ENCODE assay signal across 15 cellular contexts in genomic region chr17:36706437-36706731, GRCh38.
A peak's percentile ranks its signal among the peaks of the same experiment; 100 is the strongest.
DNase-seq lines count a peak whose midpoint lies in the region; ATAC-seq, FAIRE-seq and TF ChIP-seq lines count a peak whose summit lies in the region.
"Had no signal": no experiment of that assay in that cellular context is flagged by ENCODE, and none has a peak within 500 bp of the region (broad histone marks: within the 10 kb centered on the region; RNA-seq: fewer than 3 reads in every experiment).

No MANE protein-coding gene starts in this region.

- H3K4me2 ChIP-seq in A549 = no peak overlapping the region
- H3K4me2 ChIP-seq in OCI-LY7 (ENCODE audit: low read length) = no peak overlapping the region

- CTCF ChIA-PET in A549 (lab: Yijun Ruan, JAX) = interaction anchor here (0.6 to 7.0 kb wide), 40 partner anchors 10 to 404 kb away, joined by 3 to 45 read pairs (median 4); partner anchors contain the start of gene AATF
- CTCF ChIA-PET in CD4-positive, alpha-beta T cell (lab: Charles Lee) = interaction anchor here (1.1 kb wide), 1 partner anchor 103 kb away, joined by 3 read pairs; no protein-coding TSS in a partner anchor
- CTCF ChIA-PET in OCI-LY7 (lab: Charles Lee; ENCODE audit: unreplicated experiment) = interaction anchor here (0.8 kb wide), 1 partner anchor 49 kb away, joined by 4 read pairs; no protein-coding TSS in a partner anchor

- H3K4me1 ChIP-seq in A549 (no peaks in the 10 kb centered on the region), OCI-LY7 (ENCODE audit: insufficient read depth, low read length, poor library complexity, severe bottlenecking) (no peaks in the 10 kb centered on the region)
- H3K4me1 ChIP-seq: SJSA1 had no signal

- H3K36me3 ChIP-seq in OCI-LY7 (ENCODE audit: insufficient read depth, low read length) = no peaks in the 10 kb centered on the region
- H3K36me3 ChIP-seq: BE2C, SJSA1 had no signal

- H3K4me3 ChIP-seq in A549 = no peak overlapping the region
- H3K4me3 ChIP-seq in OCI-LY7 (ENCODE audit: low read depth, low read length, poor library complexity, severe bottlenecking) = no peak overlapping the region
- H3K4me3 ChIP-seq: SJSA1 had no signal

- no peaks in the 10 kb centered on the region for H3K9me2 ChIP-seq in OCI-LY7 (ENCODE audit: insufficient read depth, low read length)

- no peak overlapping the region for H3K4me3 Mint-ChIP-seq in CD4-positive, alpha-beta T cell
- no peak overlapping the region for H3K4me3 Mint-ChIP-seq in chondrocyte (ENCODE audit: unreplicated experiment)

- FAIRE-seq in A549 (lab: Jason Lieb, UNC) = no peak
- FAIRE-seq: D721Med, G401.6, H1 had no signal

- no peaks in the 10 kb centered on the region for H4K20me1 ChIP-seq in OCI-LY7 (ENCODE audit: insufficient read depth, low read length)

- TF ChIP-seq POLR2A in A549 (IDR thresholded peaks at IDR 0.05; ENCODE audit: low read length) = 0 out of 2 replicates have a peak, but pooled peaks have one; percentile 10

- no peak overlapping the region for H2AFZ ChIP-seq in OCI-LY7 (ENCODE audit: low read length)

- DNase-seq in A549 (ENCODE audit: low read depth in 1 of 2, low spot score in 1 of 2) = no peak
- no peak for DNase-seq in CD4-positive, alpha-beta T cell
- no peak for DNase-seq in OCI-LY7 (ENCODE audit: low spot score)
- peak; percentile 34 for DNase-seq in chondrocyte (ENCODE audit: low spot score)
- DNase-seq in OCI-M1 (lab: John Stamatoyannopoulos, UW) = no peak
- no peak for DNase-seq in EL
- DNase-seq: KG1, NCI-H1048, Right ventricle myocardium superior had no signal

- POLR2A ChIA-PET in A549 (lab: Yijun Ruan, JAX) = interaction anchor here (0.6 kb wide), 2 partner anchors 12 to 215 kb away, joined by 3 read pairs; no protein-coding TSS in a partner anchor
- POLR2A ChIA-PET in CD4-positive, alpha-beta T cell (lab: Charles Lee) = no interaction called here
- POLR2A ChIA-PET in OCI-LY7 (lab: Charles Lee) = interaction anchor here (0.7 kb wide), 1 partner anchor 205 kb away, joined by 4 read pairs; no protein-coding TSS in a partner anchor

- H3K9me3 ChIP-seq in A549 (no peaks in the 10 kb centered on the region), OCI-LY7 (ENCODE audit: low read length) (no peaks in the 10 kb centered on the region)
- H3K9me3 ChIP-seq in CD4-positive, alpha-beta T cell (ENCODE audit: control insufficient read depth, low read length) = no peaks in the 10 kb centered on the region
- H3K9me3 ChIP-seq: BE2C, SJSA1 had no signal

- WGBS in A549 (ENCODE audit: missing lambda C conversion rate) = 56% methylated on average over 2 of the region's 2 CpGs

- TF ChIP-seq RAD21 in A549 (conservative IDR thresholded peaks at IDR 0.05 in 1 of 2, IDR thresholded peaks at IDR 0.05 in 1 of 2) = no peak

- no peak overlapping the region for H3K27ac Mint-ChIP-seq in CD4-positive, alpha-beta T cell
- no peak overlapping the region for H3K27ac Mint-ChIP-seq in chondrocyte (ENCODE audit: unreplicated experiment)

- no TSS peak for BruUV-seq in OCI-LY7 (replicated peaks; lab: Mats Ljungman, UMichigan)

- H3K27me3 Mint-ChIP-seq in CD4-positive, alpha-beta T cell = peaks cover 42% of the 10 kb centered on the region
- H3K27me3 Mint-ChIP-seq in chondrocyte (ENCODE audit: low read depth) = peaks cover 37% of the 10 kb centered on the region

- H3K79me2 ChIP-seq in OCI-LY7 (ENCODE audit: insufficient read depth, low read depth, low read length) = no peaks in the 10 kb centered on the region

- no peak overlapping the region for H3K27ac ChIP-seq in A549
- no peak overlapping the region for H3K27ac ChIP-seq in CD4-positive, alpha-beta T cell (ENCODE audit: low read depth, low read length)
- no peak overlapping the region for H3K27ac ChIP-seq in OCI-LY7 (ENCODE audit: low read depth, low read length, poor library complexity, severe bottlenecking)
- H3K27ac ChIP-seq: SJSA1 had no signal

- ATAC-seq in A549 = peak in 1 of 2 experiments; percentile 10; a peak in 3 of 6 replicates
- no peak for ATAC-seq in CD4-positive, alpha-beta T cell (ENCODE audit: poor library complexity)
- no peak for ATAC-seq in GM21723 (IDR thresholded peaks at IDR 0.05; ENCODE audit: unreplicated experiment)

- peaks cover 34% of the 10 kb centered on the region for H3K27me3 ChIP-seq in CD4-positive, alpha-beta T cell (ENCODE audit: control insufficient read depth, insufficient read depth, low read length)
- H3K27me3 ChIP-seq: BE2C, SJSA1 had no signal

- no peaks in the 10 kb centered on the region for H3K4me1 Mint-ChIP-seq in CD4-positive, alpha-beta T cell (ENCODE audit: low read depth)
- peaks cover 4% of the 10 kb centered on the region for H3K4me1 Mint-ChIP-seq in chondrocyte (ENCODE audit: low read depth)

- no peaks in the 10 kb centered on the region for H3K36me3 Mint-ChIP-seq in CD4-positive, alpha-beta T cell (ENCODE audit: low read depth)
- no peaks in the 10 kb centered on the region for H3K36me3 Mint-ChIP-seq in chondrocyte (ENCODE audit: low read depth)

- no peaks in the 10 kb centered on the region for H3K9me3 Mint-ChIP-seq in CD4-positive, alpha-beta T cell
- H3K9me3 Mint-ChIP-seq in chondrocyte (ENCODE audit: low read depth) = no peaks in the 10 kb centered on the region

- intact Hi-C loops in CD4-positive, alpha-beta T cell (cut with DNase I, micrococcal nuclease) = loop anchor here (1.0 to 2.0 kb wide), 3 partner anchors 49 to 340 kb away; no protein-coding TSS in a partner anchor
- intact Hi-C loops in OCI-LY7 (cut with micrococcal nuclease; ENCODE audit: unreplicated experiment) = loop anchor here (5.0 kb wide), 2 partner anchors 79 to 341 kb away; no protein-coding TSS in a partner anchor

- no peak for TF ChIP-seq EP300 in A549 (IDR thresholded peaks at IDR 0.05)

- no peak; the same call in 1 of the 3 replicates for TF ChIP-seq CTCF in A549 (IDR thresholded peaks at IDR 0.05)
- peak; percentile 34 for TF ChIP-seq CTCF in CD4-positive, alpha-beta T cell (IDR thresholded peaks at IDR 0.05)
- peak; percentile 15; the same call in 1 of the 2 replicates for TF ChIP-seq CTCF in OCI-LY7 (conservative IDR thresholded peaks at IDR 0.05; ENCODE audit: low read length)
- peak; percentile 6 for TF ChIP-seq CTCF in chondrocyte (IDR thresholded peaks at IDR 0.05)

TF ChIP-seq in A549, 52 proteins besides CTCF, POLR2A, EP300 and RAD21:
- TF ChIP-seq ELK1 (IDR thresholded peaks at IDR 0.05; ENCODE audit: low read depth, low read length) (no peak), ATOH8 (CRISPR knock-in tag; IDR thresholded peaks at IDR 0.05; ENCODE audit: low read depth) (no peak), USF2 (IDR thresholded peaks at IDR 0.05) (no peak), RNF2 (IDR thresholded peaks at IDR 0.05; ENCODE audit: borderline replicate concordance, low read depth) (no peak), ESRRA (IDR thresholded peaks at IDR 0.05; ENCODE audit: borderline replicate concordance, low read length) (no peak), HOXB5 (CRISPR knock-in tag; IDR thresholded peaks at IDR 0.05) (no peak), CBX2 (IDR thresholded peaks at IDR 0.05; ENCODE audit: borderline replicate concordance, low read depth) (no peak), GATA3 (IDR thresholded peaks at IDR 0.05; ENCODE audit: borderline replicate concordance) (no peak), TFCP2L1 (CRISPR knock-in tag; IDR thresholded peaks at IDR 0.05) (no peak), MAZ (IDR thresholded peaks at IDR 0.05; ENCODE audit: borderline replicate concordance, low read depth, low read length) (no peak), SMC3 (IDR thresholded peaks at IDR 0.05) (no peak), HOXA7 (CRISPR knock-in tag; IDR thresholded peaks at IDR 0.05) (no peak), NR3C1 (IDR thresholded peaks at IDR 0.05) (no peak), RARB (CRISPR knock-in tag; IDR thresholded peaks at IDR 0.05) (no peak), MYC (IDR thresholded peaks at IDR 0.05; ENCODE audit: borderline replicate concordance, low read length) (no peak), HDAC2 (IDR thresholded peaks at IDR 0.05) (no peak)
